Comparison of ENCODE assay signal across 8 cellular contexts in genomic region chr15:57706405-57707209, GRCh38. TPM values are rescaled to one million over a fixed set of nuclear protein-coding genes. Genes with fewer than 3 reads are reported as not detected.
DNase-seq lines count a peak whose midpoint lies in the region; ATAC-seq and TF ChIP-seq lines count a peak whose summit lies in the region.

TSS of gene POLR2M (plus strand) at chr15:57706714. CDS start at chr15:57706843, 129 bp downstream.

- ATAC-seq in GM19438 (IDR thresholded peaks at IDR 0.05; ENCODE audit: low read depth, unreplicated experiment) (peak; percentile 98), HG03575 (IDR thresholded peaks at IDR 0.05; ENCODE audit: extremely low read depth, insufficient number of reproducible peaks, low FRiP score, unreplicated experiment) (peak; percentile 86), right lobe of liver (peak; percentile 94 to 96 (median 95))

- POLR2A ChIA-PET in activated CD4-positive, alpha-beta memory T cell treated with anti-CD3 and anti-CD28 coated beads for 36 hours (lab: Charles Lee), result interaction anchor here (0.7 to 1.4 kb wide), 5 partner anchors 15 to 143 kb away, joined by 3 to 5 read pairs (median 3); no protein-coding TSS in a partner anchor

- H3K9ac ChIP-seq in duodenal mucosa (ENCODE audit: low read depth in 1 of 2, low read length in 2 of 2), result peak within 1 kb of the TSS; percentile 92 to 97

- H3K36me3 Mint-ChIP-seq in activated CD4-positive, alpha-beta memory T cell treated with anti-CD3 and anti-CD28 coated beads for 36 hours, result peaks cover 30% of the 10 kb centered on the region

- peak within 1 kb of the TSS; percentile 88 for H3K27ac Mint-ChIP-seq in activated CD4-positive, alpha-beta memory T cell treated with anti-CD3 and anti-CD28 coated beads for 36 hours

- peaks cover 18 to 24% of the 10 kb centered on the region in 2 donors for H3K4me1 ChIP-seq in duodenal mucosa (ENCODE audit: control insufficient read depth in 1 of 2, insufficient read depth in 2 of 2, low read length in 2 of 2)
- peaks cover 0 to 16% (median 0%) of the 10 kb centered on the region in 4 donors for H3K4me1 ChIP-seq in right lobe of liver

- H3K36me3 ChIP-seq in duodenal mucosa (ENCODE audit: control insufficient read depth in 1 of 2, insufficient read depth in 2 of 2, low read length in 2 of 2) (peaks cover 11 to 26% of the 10 kb centered on the region in 2 donors), right lobe of liver (peaks cover 0 to 23% (median 9%) of the 10 kb centered on the region in 4 donors)

- no peaks in the 10 kb centered on the region for H3K27me3 Mint-ChIP-seq in activated CD4-positive, alpha-beta memory T cell treated with anti-CD3 and anti-CD28 coated beads for 36 hours

- no peak for TF ChIP-seq CTCF in right lobe of liver (IDR thresholded peaks at IDR 0.05)

- H3K4me3 Mint-ChIP-seq in activated CD4-positive, alpha-beta memory T cell treated with anti-CD3 and anti-CD28 coated beads for 36 hours, result peak within 1 kb of the TSS; percentile 84

- 0% methylated on average over 7 of the region's 70 CpGs for WGBS in right lobe of liver (ENCODE audit: insufficient coverage, low coverage, low lambda C conversion rate, missing lambda C conversion rate)

- H3K9me3 ChIP-seq in duodenal mucosa (ENCODE audit: control insufficient read depth in 1 of 2, low read length in 2 of 2) (no peaks in the 10 kb centered on the region), right lobe of liver (no peaks in the 10 kb centered on the region)

- peak; percentile 98 for DNase-seq in CD1c-positive myeloid dendritic cell (ENCODE audit: extremely low spot score)
- DNase-seq in NCI-H82 treated with DMSO at 0.1 percent for 48 hours (lab: John Stamatoyannopoulos, UW; ENCODE audit: unreplicated experiment), result peak; percentile 81
- DNase-seq in activated CD4-positive, alpha-beta memory T cell treated with anti-CD3 and anti-CD28 coated beads for 36 hours, result peak; percentile 96
- DNase-seq in right lobe of liver, result peak; percentile 93 to 96 (median 95)
- peak; percentile 79 to 92 for DNase-seq in stimulated activated CD4-positive, alpha-beta T cell treated with anti-CD3 and anti-CD28 coated beads, Interleukin-4, amount 100 ng/mL, for 4 hours

- intact Hi-C loops in activated CD4-positive, alpha-beta memory T cell treated with anti-CD3 and anti-CD28 coated beads for 36 hours (cut with micrococcal nuclease), result loop anchor here (1.0 to 10.0 kb wide), 7 partner anchors 120 to 1714 kb away; partner anchors contain the start of genes MINDY2, NEDD4 and TCF12
- intact Hi-C loops in right lobe of liver (cut with DNase I), result no loop called here

- H3K27me3 ChIP-seq in duodenal mucosa (ENCODE audit: control insufficient read depth in 1 of 2, insufficient read depth in 2 of 2, low read length in 2 of 2) (no peaks in the 10 kb centered on the region), right lobe of liver (no peaks in the 10 kb centered on the region)

- H3K4me1 Mint-ChIP-seq in activated CD4-positive, alpha-beta memory T cell treated with anti-CD3 and anti-CD28 coated beads for 36 hours (ENCODE audit: low read depth), result peaks cover 71% of the 10 kb centered on the region

- H3K9me3 Mint-ChIP-seq in activated CD4-positive, alpha-beta memory T cell treated with anti-CD3 and anti-CD28 coated beads for 36 hours, result no peaks in the 10 kb centered on the region

- H3K4me3 ChIP-seq in duodenal mucosa (ENCODE audit: low read depth in 1 of 2, low read length in 2 of 2) (peak within 1 kb of the TSS; percentile 91 to 95), right lobe of liver (peak within 1 kb of the TSS; percentile 87 to 90 (median 89))

- TF ChIP-seq POLR2A in right lobe of liver (IDR thresholded peaks at IDR 0.05), result peak; percentile 78

- H3K27ac ChIP-seq in duodenal mucosa (ENCODE audit: low read depth, low read length), result peak within 1 kb of the TSS; percentile 90
- peak within 1 kb of the TSS; percentile 81 to 97 (median 96) for H3K27ac ChIP-seq in right lobe of liver

- CTCF ChIA-PET in activated CD4-positive, alpha-beta memory T cell treated with anti-CD3 and anti-CD28 coated beads for 36 hours (lab: Charles Lee), result interaction anchor here (0.7 to 3.6 kb wide), 7 partner anchors 25 to 400 kb away, joined by 3 to 17 read pairs (median 5); no protein-coding TSS in a partner anchor

RNA-seq across cellular contexts. Expression of gene POLR2M, which starts in this region (rescaled TPM):
- 10 to 100 TPM; 84.1 to 86.5 TPM for total RNA-seq in activated CD4-positive, alpha-beta memory T cell treated with anti-CD3 and anti-CD28 coated beads for 36 hours
- 10 to 100 TPM; 10.9 to 31.4 (median 19.7) TPM for total RNA-seq in right lobe of liver

Comparison
In these comparisons a context has a peak if more than half of its experiments do, and no peak if none do; other contexts are left out.
1. Peak in every context shown above with its lines: DNase-seq, ATAC-seq, H3K4me3 ChIP-seq and H3K27ac ChIP-seq.